In the genomic region with DNA sequence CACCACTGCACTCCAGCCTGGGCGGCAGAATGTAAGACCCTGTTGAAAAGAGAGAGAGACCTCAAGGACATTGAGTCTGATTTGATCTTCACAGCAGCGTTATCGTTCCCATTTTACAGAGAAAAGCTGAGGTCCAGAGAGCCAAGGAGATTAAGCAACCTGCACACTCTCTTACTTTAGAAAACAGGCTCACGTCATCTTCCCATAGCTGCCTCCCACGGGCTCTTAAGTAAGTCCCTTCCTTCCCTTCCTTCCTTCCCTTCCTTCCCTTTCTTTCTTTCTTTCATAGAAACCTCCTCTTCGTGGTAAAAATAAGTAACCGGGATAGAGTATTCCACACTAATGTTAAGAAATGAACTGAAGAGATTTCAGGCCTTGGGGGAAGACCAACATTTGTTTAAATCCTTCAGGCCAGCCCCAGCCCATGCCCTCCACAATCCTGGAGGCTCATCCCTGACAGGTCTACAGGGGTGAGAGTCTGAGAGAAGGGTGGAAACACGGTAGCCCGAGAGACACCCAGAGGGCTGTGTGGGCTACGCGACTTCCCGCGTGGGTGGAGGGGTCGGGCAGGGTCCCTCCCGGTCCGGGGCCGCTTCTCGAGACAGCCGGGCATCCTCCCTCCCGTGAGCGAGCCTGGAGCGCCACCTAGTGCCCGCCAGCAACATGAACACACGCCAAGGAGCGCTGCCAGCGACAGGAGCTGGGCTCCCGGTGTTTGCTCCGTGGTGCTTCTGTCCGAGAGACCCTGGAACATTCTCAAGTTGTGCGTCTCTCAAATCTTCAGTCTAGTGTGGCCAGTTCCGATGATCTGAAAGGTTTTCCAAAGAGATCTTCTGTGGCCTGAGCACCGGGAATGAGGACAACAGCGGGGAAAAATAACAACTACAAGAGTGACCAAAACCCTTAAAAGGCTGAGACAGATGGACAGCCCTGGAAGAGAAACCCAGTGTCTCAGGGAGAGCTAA, we compare ENCODE assay signal across 1 cellular context.
TF ChIP-seq lines count a peak whose summit lies in the region.

No MANE protein-coding gene starts in this region.

TF ChIP-seq in HepG2, 621 proteins besides CTCF, POLR2A, EP300 and RAD21 (continued from another document and continues in another):
- TF ChIP-seq, protein P1, sequence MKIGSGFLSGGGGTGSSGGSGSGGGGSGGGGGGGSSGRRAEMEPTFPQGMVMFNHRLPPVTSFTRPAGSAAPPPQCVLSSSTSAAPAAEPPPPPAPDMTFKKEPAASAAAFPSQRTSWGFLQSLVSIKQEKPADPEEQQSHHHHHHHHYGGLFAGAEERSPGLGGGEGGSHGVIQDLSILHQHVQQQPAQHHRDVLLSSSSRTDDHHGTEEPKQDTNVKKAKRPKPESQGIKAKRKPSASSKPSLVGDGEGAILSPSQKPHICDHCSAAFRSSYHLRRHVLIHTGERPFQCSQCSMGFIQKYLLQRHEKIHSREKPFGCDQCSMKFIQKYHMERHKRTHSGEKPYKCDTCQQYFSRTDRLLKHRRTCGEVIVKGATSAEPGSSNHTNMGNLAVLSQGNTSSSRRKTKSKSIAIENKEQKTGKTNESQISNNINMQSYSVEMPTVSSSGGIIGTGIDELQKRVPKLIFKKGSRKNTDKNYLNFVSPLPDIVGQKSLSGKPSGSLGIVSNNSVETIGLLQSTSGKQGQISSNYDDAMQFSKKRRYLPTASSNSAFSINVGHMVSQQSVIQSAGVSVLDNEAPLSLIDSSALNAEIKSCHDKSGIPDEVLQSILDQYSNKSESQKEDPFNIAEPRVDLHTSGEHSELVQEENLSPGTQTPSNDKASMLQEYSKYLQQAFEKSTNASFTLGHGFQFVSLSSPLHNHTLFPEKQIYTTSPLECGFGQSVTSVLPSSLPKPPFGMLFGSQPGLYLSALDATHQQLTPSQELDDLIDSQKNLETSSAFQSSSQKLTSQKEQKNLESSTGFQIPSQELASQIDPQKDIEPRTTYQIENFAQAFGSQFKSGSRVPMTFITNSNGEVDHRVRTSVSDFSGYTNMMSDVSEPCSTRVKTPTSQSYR (CRISPR knock-in tag; IDR thresholded peaks at IDR 0.05; ENCODE audit: borderline replicate concordance) = no peak
- TF ChIP-seq HOXA5 (CRISPR knock-in tag; IDR thresholded peaks at IDR 0.05) (no peak), ZMYM2 (CRISPR knock-in tag; IDR thresholded peaks at IDR 0.05) (no peak), SMYD3 (CRISPR knock-in tag; IDR thresholded peaks at IDR 0.05) (no peak), STAT6 (CRISPR knock-in tag; IDR thresholded peaks at IDR 0.05; ENCODE audit: borderline replicate concordance) (no peak), ZNF724P (CRISPR knock-in tag; IDR thresholded peaks at IDR 0.05; ENCODE audit: borderline replicate concordance) (0 out of 2 replicates have a peak, but pooled peaks have one; percentile 29), CREM (IDR thresholded peaks at IDR 0.05) (no peak), CREM (CRISPR knock-in tag; IDR thresholded peaks at IDR 0.05) (no peak), BORCS8-MEF2B (CRISPR knock-in tag; IDR thresholded peaks at IDR 0.05) (peak; percentile 68; the same call in 1 of the 2 replicates), HOXD1 (CRISPR knock-in tag; IDR thresholded peaks at IDR 0.05) (no peak), CEBPG (CRISPR knock-in tag; IDR thresholded peaks at IDR 0.05) (0 out of 2 replicates have a peak, but pooled peaks have one; percentile 16), ZNF224 (CRISPR knock-in tag; IDR thresholded peaks at IDR 0.05) (no peak), ZNF232 (CRISPR knock-in tag; IDR thresholded peaks at IDR 0.05; ENCODE audit: borderline replicate concordance) (no peak), TBX2 (CRISPR knock-in tag; IDR thresholded peaks at IDR 0.05; ENCODE audit: borderline replicate concordance) (peak; percentile 24; the same call in 1 of the 2 replicates), YEATS2 (CRISPR knock-in tag; IDR thresholded peaks at IDR 0.05; ENCODE audit: borderline replicate concordance) (no peak), ZNF34 (CRISPR knock-in tag; IDR thresholded peaks at IDR 0.05; ENCODE audit: borderline replicate concordance) (no peak), FOXK2 (IDR thresholded peaks at IDR 0.05) (no peak), IRF2 (CRISPR knock-in tag; IDR thresholded peaks at IDR 0.05) (peak; percentile 63; the same call in 1 of the 2 replicates), ZNF530 (CRISPR knock-in tag; IDR thresholded peaks at IDR 0.05; ENCODE audit: low read depth) (no peak), ZNF558 (CRISPR knock-in tag; IDR thresholded peaks at IDR 0.05; ENCODE audit: borderline replicate concordance) (peak; percentile 36; the same call in 1 of the 2 replicates), GTF2F1 (IDR thresholded peaks at IDR 0.05; ENCODE audit: low read length) (no peak), RBM39 (IDR thresholded peaks at IDR 0.05; ENCODE audit: low read depth, low read length, poor library complexity, severe bottlenecking) (peak; percentile 50), ZBTB33 (CRISPR knock-in tag; IDR thresholded peaks at IDR 0.05) (0 out of 2 replicates have a peak, but pooled peaks have one; percentile 41), PBX3 (CRISPR knock-in tag; IDR thresholded peaks at IDR 0.05; ENCODE audit: borderline replicate concordance) (no peak), ZNF773 (CRISPR knock-in tag; IDR thresholded peaks at IDR 0.05; ENCODE audit: borderline replicate concordance) (no peak), ZNF124 (CRISPR knock-in tag; IDR thresholded peaks at IDR 0.05) (no peak), BHLHE40 (IDR thresholded peaks at IDR 0.05; ENCODE audit: low read length) (no peak; the same call in 1 of the 2 replicates)
- TF ChIP-seq, protein P2, sequence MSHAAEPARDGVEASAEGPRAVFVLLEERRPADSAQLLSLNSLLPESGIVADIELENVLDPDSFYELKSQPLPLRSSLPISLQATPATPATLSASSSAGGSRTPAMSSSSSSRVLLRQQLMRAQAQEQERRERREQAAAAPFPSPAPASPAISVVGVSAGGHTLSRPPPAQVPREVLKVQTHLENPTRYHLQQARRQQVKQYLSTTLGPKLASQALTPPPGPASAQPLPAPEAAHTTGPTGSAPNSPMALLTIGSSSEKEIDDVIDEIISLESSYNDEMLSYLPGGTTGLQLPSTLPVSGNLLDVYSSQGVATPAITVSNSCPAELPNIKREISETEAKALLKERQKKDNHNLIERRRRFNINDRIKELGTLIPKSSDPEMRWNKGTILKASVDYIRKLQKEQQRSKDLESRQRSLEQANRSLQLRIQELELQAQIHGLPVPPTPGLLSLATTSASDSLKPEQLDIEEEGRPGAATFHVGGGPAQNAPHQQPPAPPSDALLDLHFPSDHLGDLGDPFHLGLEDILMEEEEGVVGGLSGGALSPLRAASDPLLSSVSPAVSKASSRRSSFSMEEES (CRISPR knock-in tag; IDR thresholded peaks at IDR 0.05) = no peak; the same call in 1 of the 2 replicates
- TF ChIP-seq, protein P3, sequence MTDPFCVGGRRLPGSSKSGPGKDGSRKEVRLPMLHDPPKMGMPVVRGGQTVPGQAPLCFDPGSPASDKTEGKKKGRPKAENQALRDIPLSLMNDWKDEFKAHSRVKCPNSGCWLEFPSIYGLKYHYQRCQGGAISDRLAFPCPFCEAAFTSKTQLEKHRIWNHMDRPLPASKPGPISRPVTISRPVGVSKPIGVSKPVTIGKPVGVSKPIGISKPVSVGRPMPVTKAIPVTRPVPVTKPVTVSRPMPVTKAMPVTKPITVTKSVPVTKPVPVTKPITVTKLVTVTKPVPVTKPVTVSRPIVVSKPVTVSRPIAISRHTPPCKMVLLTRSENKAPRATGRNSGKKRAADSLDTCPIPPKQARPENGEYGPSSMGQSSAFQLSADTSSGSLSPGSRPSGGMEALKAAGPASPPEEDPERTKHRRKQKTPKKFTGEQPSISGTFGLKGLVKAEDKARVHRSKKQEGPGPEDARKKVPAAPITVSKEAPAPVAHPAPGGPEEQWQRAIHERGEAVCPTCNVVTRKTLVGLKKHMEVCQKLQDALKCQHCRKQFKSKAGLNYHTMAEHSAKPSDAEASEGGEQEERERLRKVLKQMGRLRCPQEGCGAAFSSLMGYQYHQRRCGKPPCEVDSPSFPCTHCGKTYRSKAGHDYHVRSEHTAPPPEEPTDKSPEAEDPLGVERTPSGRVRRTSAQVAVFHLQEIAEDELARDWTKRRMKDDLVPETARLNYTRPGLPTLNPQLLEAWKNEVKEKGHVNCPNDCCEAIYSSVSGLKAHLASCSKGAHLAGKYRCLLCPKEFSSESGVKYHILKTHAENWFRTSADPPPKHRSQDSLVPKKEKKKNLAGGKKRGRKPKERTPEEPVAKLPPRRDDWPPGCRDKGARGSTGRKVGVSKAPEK (CRISPR knock-in tag; IDR thresholded peaks at IDR 0.05; ENCODE audit: borderline replicate concordance) = no peak
- TF ChIP-seq, protein P4, sequence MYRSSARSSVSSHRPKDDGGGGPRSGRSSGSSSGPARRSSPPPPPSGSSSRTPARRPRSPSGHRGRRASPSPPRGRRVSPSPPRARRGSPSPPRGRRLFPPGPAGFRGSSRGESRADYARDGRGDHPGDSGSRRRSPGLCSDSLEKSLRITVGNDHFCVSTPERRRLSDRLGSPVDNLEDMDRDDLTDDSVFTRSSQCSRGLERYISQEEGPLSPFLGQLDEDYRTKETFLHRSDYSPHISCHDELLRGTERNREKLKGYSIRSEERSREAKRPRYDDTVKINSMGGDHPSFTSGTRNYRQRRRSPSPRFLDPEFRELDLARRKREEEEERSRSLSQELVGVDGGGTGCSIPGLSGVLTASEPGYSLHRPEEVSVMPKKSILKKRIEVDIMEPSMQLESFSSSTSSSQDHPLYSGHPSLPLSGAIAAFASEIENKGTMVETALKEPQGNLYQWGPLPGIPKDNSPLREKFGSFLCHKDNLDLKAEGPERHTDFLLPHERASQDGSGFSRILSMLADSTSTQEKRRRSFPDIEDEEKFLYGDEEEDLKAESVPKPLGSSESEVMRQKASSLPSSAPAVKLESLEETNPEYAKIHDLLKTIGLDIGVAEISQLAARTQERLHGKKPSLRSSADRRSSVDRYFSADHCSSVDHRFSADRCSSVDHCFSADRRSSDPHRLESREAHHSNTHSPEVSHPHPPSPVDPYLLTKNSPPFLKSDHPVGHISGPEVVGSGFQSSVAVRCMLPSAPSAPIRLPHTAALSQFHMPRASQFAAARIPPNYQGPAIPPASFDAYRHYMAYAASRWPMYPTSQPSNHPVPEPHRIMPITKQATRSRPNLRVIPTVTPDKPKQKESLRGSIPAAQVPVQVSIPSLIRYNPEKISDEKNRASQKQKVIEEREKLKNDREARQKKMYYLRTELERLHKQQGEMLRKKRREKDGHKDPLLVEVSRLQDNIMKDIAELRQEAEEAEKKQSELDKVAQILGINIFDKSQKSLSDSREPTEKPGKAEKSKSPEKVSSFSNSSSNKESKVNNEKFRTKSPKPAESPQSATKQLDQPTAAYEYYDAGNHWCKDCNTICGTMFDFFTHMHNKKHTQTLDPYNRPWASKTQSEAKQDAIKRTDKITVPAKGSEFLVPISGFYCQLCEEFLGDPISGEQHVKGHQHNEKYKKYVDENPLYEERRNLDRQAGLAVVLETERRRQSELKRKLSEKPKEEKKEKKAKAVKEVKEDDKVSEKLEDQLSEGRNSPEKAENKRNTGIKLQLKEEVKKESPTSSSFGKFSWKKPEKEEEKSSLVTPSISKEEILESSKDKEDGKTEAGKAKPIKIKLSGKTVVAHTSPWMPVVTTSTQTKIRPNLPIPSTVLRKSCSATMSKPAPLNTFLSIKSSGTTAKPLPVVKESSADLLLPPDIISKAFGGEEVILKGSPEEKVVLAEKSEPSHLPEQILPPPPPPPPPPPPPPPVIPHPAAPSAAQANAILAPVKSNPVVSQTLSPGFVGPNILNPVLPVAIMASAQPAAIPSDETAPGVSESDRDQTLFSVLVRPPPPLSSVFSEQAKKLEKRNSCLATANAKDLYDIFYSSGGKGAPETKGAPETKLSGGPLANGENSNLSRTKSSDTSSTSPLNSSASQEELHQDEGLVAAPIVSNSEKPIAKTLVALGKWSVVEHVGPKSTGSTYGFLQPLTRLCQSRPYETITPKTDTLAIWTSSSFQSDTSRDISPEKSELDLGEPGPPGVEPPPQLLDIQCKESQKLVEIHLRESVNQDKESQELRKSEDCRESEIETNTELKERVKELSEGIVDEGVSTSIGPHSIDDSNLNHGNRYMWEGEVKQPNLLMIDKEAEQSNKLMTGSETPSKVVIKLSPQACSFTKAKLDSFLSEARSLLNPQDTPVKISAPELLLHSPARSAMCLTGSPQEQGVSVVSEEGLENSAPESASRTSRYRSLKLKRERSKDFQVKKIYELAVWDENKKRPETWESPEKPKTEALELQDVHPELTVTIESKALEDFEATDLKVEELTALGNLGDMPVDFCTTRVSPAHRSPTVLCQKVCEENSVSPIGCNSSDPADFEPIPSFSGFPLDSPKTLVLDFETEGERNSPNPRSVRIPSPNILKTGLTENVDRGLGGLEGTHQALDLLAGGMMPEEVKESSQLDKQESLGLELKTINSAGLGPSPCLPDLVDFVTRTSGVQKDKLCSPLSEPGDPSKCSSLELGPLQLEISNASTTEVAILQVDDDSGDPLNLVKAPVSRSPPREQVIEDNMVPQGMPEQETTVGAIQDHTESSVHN (CRISPR knock-in tag; IDR thresholded peaks at IDR 0.05) = no peak
